9 cellular contexts compared by ENCODE assay signal in the genomic region with DNA sequence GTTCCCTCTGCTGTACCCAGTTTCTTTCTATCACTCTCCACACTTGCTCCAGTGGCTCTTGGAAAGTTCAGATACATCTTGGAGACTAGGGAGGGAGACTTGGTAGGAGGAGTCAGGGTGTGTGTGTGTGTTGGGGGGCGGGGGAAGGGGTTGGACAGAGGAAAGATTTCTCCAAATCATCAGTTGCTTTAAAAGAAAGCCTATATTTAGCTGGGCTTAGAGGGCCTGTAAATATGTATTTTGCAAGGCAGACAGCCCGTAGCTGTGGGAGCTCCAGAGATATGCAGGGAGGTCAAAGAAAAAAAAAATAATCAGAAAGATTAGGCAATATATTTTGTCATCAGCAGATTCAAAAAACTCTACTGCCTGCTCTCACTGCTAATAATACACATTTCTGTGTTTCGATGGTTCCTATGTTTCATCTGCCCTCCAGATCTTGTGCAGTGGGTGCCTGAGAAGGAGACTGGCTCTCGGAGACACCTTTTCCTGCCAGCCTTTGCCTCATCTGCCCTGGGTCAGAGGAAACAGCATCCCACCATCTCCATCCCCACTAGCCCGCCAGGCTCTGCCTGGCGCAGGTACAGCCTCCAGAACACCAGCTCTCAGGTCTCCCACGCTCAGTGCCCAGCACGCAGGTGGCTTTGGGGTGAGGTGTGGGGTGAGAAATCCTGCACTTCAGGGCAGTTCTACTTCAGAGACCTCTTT. TPM values are rescaled to one million over a fixed set of nuclear protein-coding genes. Genes with fewer than 3 reads are reported as not detected.
DNase-seq lines count a peak whose midpoint lies in the region; ATAC-seq lines count a peak whose summit lies in the region.
"Had no signal": no experiment of that assay in that cellular context is flagged by ENCODE, and none has a peak within 500 bp of the region (broad histone marks: within the 10 kb centered on the region; RNA-seq: fewer than 3 reads in every experiment).

No MANE protein-coding gene starts in this region.

- H3K4me3 ChIP-seq in GM08714 (ENCODE audit: low read length) (peak overlapping the region; percentile 32; the same call in 1 of the 2 replicates), NT2/D1 (ENCODE audit: insufficient read length, low read depth) (no peak overlapping the region), skeletal muscle satellite cell (ENCODE audit: low read length) (no peak overlapping the region)
- H3K4me3 ChIP-seq: pancreas had no signal

- H3K4me2 ChIP-seq in skeletal muscle satellite cell (ENCODE audit: low read length), result no peak overlapping the region

- ATAC-seq in GM21367 (IDR thresholded peaks at IDR 0.05; ENCODE audit: unreplicated experiment), result no peak
- no peak for ATAC-seq in GM18870 (IDR thresholded peaks at IDR 0.05; ENCODE audit: unreplicated experiment)

- H3K9me3 ChIP-seq in NT2/D1 (ENCODE audit: insufficient read depth, low read length) (no peaks in the 10 kb centered on the region), skeletal muscle satellite cell (replicated peaks; ENCODE audit: low read length) (no peaks in the 10 kb centered on the region)
- H3K9me3 ChIP-seq: pancreas had no signal

- H3K36me3 ChIP-seq in NT2/D1 (ENCODE audit: insufficient read depth, insufficient read length, low read length) (no peaks in the 10 kb centered on the region), skeletal muscle satellite cell (ENCODE audit: insufficient read depth, low read length) (no peaks in the 10 kb centered on the region)
- H3K36me3 ChIP-seq: pancreas had no signal

- H3K9ac ChIP-seq in NT2/D1 (ENCODE audit: insufficient read length, low read depth), result peak overlapping the region; percentile 25
- peak overlapping the region; percentile 10 for H3K9ac ChIP-seq in skeletal muscle satellite cell (ENCODE audit: low read depth, low read length)

- peaks cover 15% of the 10 kb centered on the region for H3K4me1 ChIP-seq in NT2/D1 (ENCODE audit: insufficient read depth, insufficient read length)
- peaks cover 16% of the 10 kb centered on the region for H3K4me1 ChIP-seq in skeletal muscle satellite cell (ENCODE audit: control insufficient read depth, insufficient read depth, low read length)

- no peaks in the 10 kb centered on the region for H3K27me3 ChIP-seq in NT2/D1 (ENCODE audit: insufficient read depth, insufficient read length)
- no peaks in the 10 kb centered on the region for H3K27me3 ChIP-seq in skeletal muscle satellite cell (ENCODE audit: control insufficient read depth, insufficient read depth, low read length)
- H3K27me3 ChIP-seq: pancreas had no signal

- no peak for DNase-seq in NT2/D1 (ENCODE audit: low read depth, low spot score)
- peak; percentile 81 for DNase-seq in fibroblast of gingiva (ENCODE audit: low read depth)
- DNase-seq in cerebellar cortex (ENCODE audit: low spot score), result no peak
- DNase-seq in NCI-H748 (lab: John Stamatoyannopoulos, UW; ENCODE audit: unreplicated experiment), result no peak

RNA-seq across cellular contexts. Expression of a gene that starts 4.8 kb away (rescaled TPM):
- total RNA-seq in skeletal muscle satellite cell (2012; rRNA removed), result 29.2 and 29.5 TPM in 2 replicates

RNA-seq across cellular contexts. Expression of a gene that starts 10.5 kb away (rescaled TPM):
- 2.5 and 15.7 TPM in 2 replicates for total RNA-seq in skeletal muscle satellite cell (2012; rRNA removed)

RNA-seq across cellular contexts. Expression of a gene that starts 25.3 kb away (rescaled TPM):
- 0.44 and 0.51 TPM in 2 replicates for total RNA-seq in skeletal muscle satellite cell (2012; rRNA removed)

RNA-seq across cellular contexts. Expression of a gene that starts 46.2 kb away (rescaled TPM):
- total RNA-seq in skeletal muscle satellite cell (2012; rRNA removed), result 1,202 and 1,869 TPM in 2 replicates
